ENCODE assay signal across 1 cellular context in genomic region chr17:41489531-41489930, GRCh38.
TF ChIP-seq lines count a peak whose summit lies in the region.

KRT36 (minus strand) TSS chr17:41489910; CDS start chr17:41489864, 46 bp downstream.

TF ChIP-seq in IMR-90, 13 proteins besides CTCF, POLR2A, EP300 and RAD21 (continued from another document):
- TF ChIP-seq CHD1 (IDR thresholded peaks at IDR 0.05; ENCODE audit: low read depth, low read length): no peak
- TF ChIP-seq FOS (IDR thresholded peaks at IDR 0.05; ENCODE audit: low read depth, low read length): no peak
- TF ChIP-seq CEBPB (IDR thresholded peaks at IDR 0.05; ENCODE audit: low read depth, low read length): no peak
- TF ChIP-seq, protein P1, sequence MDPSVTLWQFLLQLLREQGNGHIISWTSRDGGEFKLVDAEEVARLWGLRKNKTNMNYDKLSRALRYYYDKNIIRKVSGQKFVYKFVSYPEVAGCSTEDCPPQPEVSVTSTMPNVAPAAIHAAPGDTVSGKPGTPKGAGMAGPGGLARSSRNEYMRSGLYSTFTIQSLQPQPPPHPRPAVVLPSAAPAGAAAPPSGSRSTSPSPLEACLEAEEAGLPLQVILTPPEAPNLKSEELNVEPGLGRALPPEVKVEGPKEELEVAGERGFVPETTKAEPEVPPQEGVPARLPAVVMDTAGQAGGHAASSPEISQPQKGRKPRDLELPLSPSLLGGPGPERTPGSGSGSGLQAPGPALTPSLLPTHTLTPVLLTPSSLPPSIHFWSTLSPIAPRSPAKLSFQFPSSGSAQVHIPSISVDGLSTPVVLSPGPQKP (IDR thresholded peaks at IDR 0.05; ENCODE audit: borderline replicate concordance, low read depth, low read length): no peak
- TF ChIP-seq MAFK (IDR thresholded peaks at IDR 0.05; ENCODE audit: low read depth, low read length): no peak
